ENCODE assay signal across 9 cellular contexts in genomic region chr3:129596194-129597086, GRCh38. TPM values are rescaled to one million over a fixed set of nuclear protein-coding genes. Genes with fewer than 3 reads are reported as not detected.
DNase-seq lines count a peak whose midpoint lies in the region; ATAC-seq and TF ChIP-seq lines count a peak whose summit lies in the region.
"Had no signal": no experiment of that assay in that cellular context is flagged by ENCODE, and none has a peak within 500 bp of the region (broad histone marks: within the 10 kb centered on the region; RNA-seq: fewer than 3 reads in every experiment).

No MANE protein-coding gene starts in this region.

- H3K4me1 ChIP-seq in HUES6 (ENCODE audit: control insufficient read depth, insufficient read depth, low read length) (peaks cover 87% of the 10 kb centered on the region), stomach smooth muscle (ENCODE audit: control insufficient read depth, insufficient read depth, low read length) (peaks cover 84% of the 10 kb centered on the region)

- peak; percentile 96 for DNase-seq in AG08395 (ENCODE audit: low spot score)
- peak; percentile 98 to 99 for DNase-seq in cardiac fibroblast (ENCODE audit: low read depth in 2 of 2)
- peak; percentile 61 for DNase-seq in kidney epithelial cell (ENCODE audit: low read depth)
- no peak for DNase-seq in activated CD4-positive, CD25-positive, alpha-beta regulatory T cell (lab: John Stamatoyannopoulos, UW)
- DNase-seq in GM19238 (ENCODE audit: insufficient read length, low spot score), result no peak

- H3K27me3 ChIP-seq in HUES6 (ENCODE audit: control insufficient read depth, insufficient read depth, low read length) (no peaks in the 10 kb centered on the region), kidney epithelial cell (ENCODE audit: control insufficient read depth, insufficient read depth, low read length) (no peaks in the 10 kb centered on the region), stomach smooth muscle (ENCODE audit: control insufficient read depth in 1 of 2, insufficient read depth in 2 of 2, low read length in 2 of 2) (no peaks in the 10 kb centered on the region)

- H3K27ac ChIP-seq in HUES6 (ENCODE audit: low read depth, low read length) (peak overlapping the region; percentile 51; the same call in 1 of the 2 replicates), stomach smooth muscle (ENCODE audit: low read length) (peak overlapping the region; percentile 53)

- TF ChIP-seq CTCF in cardiac fibroblast (IDR thresholded peaks at IDR 0.05; ENCODE audit: low read depth, low read length), result peak; percentile 5
- TF ChIP-seq CTCF in kidney epithelial cell (IDR thresholded peaks at IDR 0.05; ENCODE audit: insufficient read depth, low read length, poor library complexity, severe bottlenecking), result no peak

- H3K9me3 ChIP-seq in HUES6 (ENCODE audit: control insufficient read depth, insufficient read depth, low read depth, low read length) (no peaks in the 10 kb centered on the region), stomach smooth muscle (ENCODE audit: control insufficient read depth in 2 of 2, low read length in 2 of 2) (no peaks in the 10 kb centered on the region)

- H3K4me3 ChIP-seq in HUES6 (ENCODE audit: low read depth, low read length) (no peak overlapping the region), cardiac fibroblast (replicated peaks in 1 of 2; ENCODE audit: low read depth in 2 of 2, low read length in 2 of 2) (peak overlapping the region in 1 of 2 donors; percentile 41), kidney epithelial cell (ENCODE audit: low read depth, low read length) (no peak overlapping the region), stomach smooth muscle (ENCODE audit: low read length in 2 of 2) (peak overlapping the region; percentile 4 to 54)
- H3K4me3 ChIP-seq: GM12878 had no signal

- ATAC-seq in HG03139 (IDR thresholded peaks at IDR 0.05; ENCODE audit: unreplicated experiment), result no peak
- ATAC-seq: GM12878 had no signal

- H3K9ac ChIP-seq in HUES6 (ENCODE audit: low read length) (peak overlapping the region; percentile 49), stomach smooth muscle (ENCODE audit: low read length in 2 of 2) (peak overlapping the region; percentile 21 to 51)

- H3K36me3 ChIP-seq in HUES6 (ENCODE audit: control insufficient read depth, insufficient read depth, low read length) (peaks cover 3% of the 10 kb centered on the region; the same call in 1 of the 2 replicates), kidney epithelial cell (ENCODE audit: control insufficient read depth, insufficient read depth, low read length) (no peaks in the 10 kb centered on the region), stomach smooth muscle (ENCODE audit: control insufficient read depth in 2 of 2, insufficient read depth in 2 of 2, low read length in 2 of 2) (no peaks in the 10 kb centered on the region)

RNA-seq across cellular contexts. Expression of gene PLXND1, which starts 10.0 kb away (rescaled TPM):
- total RNA-seq in kidney epithelial cell, result 103 and 114 TPM in 2 replicates

RNA-seq across cellular contexts. Expression of gene H1-8, which starts 53.5 kb away (rescaled TPM):
- total RNA-seq in kidney epithelial cell, result not detected in 2 replicates
- total RNA-seq: GM12878 had no signal

Comparison
In these comparisons a context has a peak if more than half of its experiments do, and no peak if none do; other contexts are left out.
1. DNase-seq: peak in AG08395 (single experiment), cardiac fibroblast (2 of 2) and kidney epithelial cell (single experiment); none in activated CD4-positive, CD25-positive, alpha-beta regulatory T cell (0 of 4) and GM19238 (single experiment).
2. H3K4me3 ChIP-seq: peak in stomach smooth muscle (2 of 2); none in HUES6 (single experiment) and kidney epithelial cell (single experiment).